In genomic region chr12:132513458-132514135, GRCh38 we compare ENCODE assay signal across 14 cellular contexts.
"Had no signal": no experiment of that assay in that cellular context is flagged by ENCODE, and none has a peak within 500 bp of the region (broad histone marks: within the 10 kb centered on the region; RNA-seq: fewer than 3 reads in every experiment).

No MANE protein-coding gene starts in this region.

- ATAC-seq: activated naive CD8-positive, alpha-beta T cell treated with anti-CD3 and anti-CD28 coated beads, Interleukin-2, amount 50 U/mL, for 24 hours; T-helper 17 cell; WTC11 had no signal

- H3K27me3 Mint-ChIP-seq: activated CD4-positive, alpha-beta T cell treated with anti-CD3 and anti-CD28 coated beads, Interleukin-2, amount 10 ng/mL, durations not matched to agents 7 days and 5 days; activated naive CD8-positive, alpha-beta T cell treated with anti-CD3 and anti-CD28 coated beads, Interleukin-2, amount 50 U/mL, for 24 hours; T-helper 17 cell had no signal

- H3K27me3 ChIP-seq: esophagus muscularis mucosa, tibial nerve had no signal

- H3K4me3 Mint-ChIP-seq: activated CD4-positive, alpha-beta T cell treated with anti-CD3 and anti-CD28 coated beads, Interleukin-2, amount 10 ng/mL, durations not matched to agents 7 days and 5 days; activated naive CD8-positive, alpha-beta T cell treated with anti-CD3 and anti-CD28 coated beads, Interleukin-2, amount 50 U/mL, for 24 hours; dendritic cell treated with granulocyte-macrophage colony-stimulating factor and Interleukin-4, amounts not matched to agents 40 ng/mL and 50 ng/mL, for 4 days; immature natural killer cell; nephron; T-helper 17 cell; WTC11 had no signal

- DNase-seq: activated CD4-positive, alpha-beta T cell treated with anti-CD3 and anti-CD28 coated beads, Interleukin-2, amount 10 ng/mL, durations not matched to agents 7 days and 5 days; activated CD8-positive, alpha-beta memory T cell treated with anti-CD3 and anti-CD28 coated beads for 24 hours; activated naive CD4-positive, alpha-beta T cell treated with Interleukin-2 at 50 U/mL for 16 hours; activated naive CD8-positive, alpha-beta T cell treated with anti-CD3 and anti-CD28 coated beads, Interleukin-2, amount 50 U/mL, for 24 hours; immature natural killer cell; left cardiac atrium; stimulated activated CD4-positive, alpha-beta T cell treated with anti-CD3 and anti-CD28 coated beads, Interleukin-15, amount 100 ng/mL, for 24 hours; stimulated activated CD4-positive, alpha-beta T cell treated with anti-CD3 and anti-CD28 coated beads, Interleukin-4, amount 100 ng/mL, for 24 hours; T-helper 17 cell had no signal

- H3K27ac ChIP-seq: esophagus muscularis mucosa had no signal

- H3K27ac Mint-ChIP-seq: activated CD4-positive, alpha-beta T cell treated with anti-CD3 and anti-CD28 coated beads, Interleukin-2, amount 10 ng/mL, durations not matched to agents 7 days and 5 days; activated naive CD8-positive, alpha-beta T cell treated with anti-CD3 and anti-CD28 coated beads, Interleukin-2, amount 50 U/mL, for 24 hours; dendritic cell treated with granulocyte-macrophage colony-stimulating factor and Interleukin-4, amounts not matched to agents 40 ng/mL and 50 ng/mL, for 4 days; WTC11 had no signal

- H3K4me3 ChIP-seq: esophagus muscularis mucosa, tibial nerve had no signal

- H3K4me1 Mint-ChIP-seq: activated naive CD8-positive, alpha-beta T cell treated with anti-CD3 and anti-CD28 coated beads, Interleukin-2, amount 50 U/mL, for 24 hours; WTC11 had no signal
